ENCODE assay signal across 8 cellular contexts in the genomic region with DNA sequence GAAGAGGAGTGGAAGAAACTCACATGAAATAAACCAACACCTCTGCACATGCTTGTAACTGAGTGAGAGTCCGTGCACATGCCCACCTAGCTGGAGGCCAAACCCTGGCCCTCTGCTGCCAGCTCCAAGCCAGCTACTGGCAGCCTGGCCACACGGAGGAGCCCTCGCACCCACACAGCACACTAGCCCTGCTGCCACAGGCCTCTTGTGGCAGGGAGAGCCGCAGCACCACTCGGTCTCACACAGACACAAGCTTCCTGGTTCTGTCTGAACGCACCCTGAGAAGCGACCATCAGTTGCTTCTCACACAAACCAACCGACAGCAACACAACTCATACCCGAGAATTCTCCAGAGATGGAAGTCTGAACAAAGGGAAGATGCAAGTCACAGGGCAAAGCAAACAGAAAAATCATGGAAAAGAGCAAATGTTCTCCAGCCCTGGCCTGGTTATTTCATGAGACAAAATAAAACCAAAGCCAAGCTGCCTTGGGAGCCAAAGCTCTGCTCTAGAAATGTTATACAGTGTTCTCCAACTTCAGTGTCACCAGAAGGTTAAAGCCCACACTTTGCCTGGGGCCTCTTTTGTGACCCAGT.
DNase-seq lines count a peak whose midpoint lies in the region; ATAC-seq and TF ChIP-seq lines count a peak whose summit lies in the region.

No MANE protein-coding gene starts in this region.

- no peak overlapping the region for H3K27ac Mint-ChIP-seq in endothelial cell (ENCODE audit: unreplicated experiment)
- no peak overlapping the region for H3K27ac Mint-ChIP-seq in nephron progenitor cell

- ATAC-seq in GM18498 (IDR thresholded peaks at IDR 0.05; ENCODE audit: unreplicated experiment) (peak; percentile 98), HG02885 (IDR thresholded peaks at IDR 0.05; ENCODE audit: poor library complexity, unreplicated experiment) (peak; percentile 97), upper lobe of right lung (peak; percentile 90)

- H3K27me3 ChIP-seq in upper lobe of right lung: no peaks in the 10 kb centered on the region

- no peaks in the 10 kb centered on the region for H3K36me3 ChIP-seq in upper lobe of right lung

- H3K36me3 Mint-ChIP-seq in endothelial cell (ENCODE audit: low read depth, unreplicated experiment) (no peaks in the 10 kb centered on the region), nephron progenitor cell (ENCODE audit: low read depth) (no peaks in the 10 kb centered on the region)

- no peaks in the 10 kb centered on the region for H3K4me1 ChIP-seq in upper lobe of right lung

- no peaks in the 10 kb centered on the region for H3K9me3 Mint-ChIP-seq in endothelial cell (ENCODE audit: unreplicated experiment)
- peaks cover 4% of the 10 kb centered on the region for H3K9me3 Mint-ChIP-seq in nephron progenitor cell

- H3K4me3 Mint-ChIP-seq in endothelial cell (ENCODE audit: unreplicated experiment): no peak overlapping the region
- H3K4me3 Mint-ChIP-seq in nephron progenitor cell: peak overlapping the region; percentile 41

- intact Hi-C loops in upper lobe of right lung (cut with DNase I): no loop called here

- no peak overlapping the region for H3K27ac ChIP-seq in upper lobe of right lung

- DNase-seq in 8988T: peak; percentile 54
- DNase-seq in NCI-H2196 treated with DMSO at 0.1 percent for 48 hours (lab: John Stamatoyannopoulos, UW; ENCODE audit: unreplicated experiment): peak; percentile 3
- DNase-seq in activated CD4-positive, alpha-beta T cell treated with anti-CD3 and anti-CD28 coated beads, Interleukin-2, amount 50 U/mL, for 48 hours: peak; percentile 65 to 74
- peak; percentile 68 for DNase-seq in endothelial cell (ENCODE audit: low spot score)
- peak; percentile 52 for DNase-seq in nephron progenitor cell
- peak; percentile 77 for DNase-seq in upper lobe of right lung

- TF ChIP-seq CTCF in endothelial cell (IDR thresholded peaks at IDR 0.05; ENCODE audit: unreplicated experiment) (no peak), nephron progenitor cell (IDR thresholded peaks at IDR 0.05) (peak; percentile 32), upper lobe of right lung (IDR thresholded peaks at IDR 0.05) (peak; percentile 38)

- peaks cover 2% of the 10 kb centered on the region for H3K27me3 Mint-ChIP-seq in endothelial cell (ENCODE audit: unreplicated experiment)
- peaks cover 9% of the 10 kb centered on the region for H3K27me3 Mint-ChIP-seq in nephron progenitor cell (ENCODE audit: low read depth, poor library complexity)

- H3K4me3 ChIP-seq in upper lobe of right lung: no peak overlapping the region

- peaks cover 2% of the 10 kb centered on the region for H3K4me1 Mint-ChIP-seq in endothelial cell (ENCODE audit: unreplicated experiment)
- peaks cover 24% of the 10 kb centered on the region for H3K4me1 Mint-ChIP-seq in nephron progenitor cell

- no peaks in the 10 kb centered on the region for H3K9me3 ChIP-seq in upper lobe of right lung

Comparison
In these comparisons a context has a peak if more than half of its experiments do, and no peak if none do; other contexts are left out.
1. DNase-seq: peak in every context shown above with its lines; median percentile 77 in upper lobe of right lung; 70 in activated CD4-positive, alpha-beta T cell treated with anti-CD3 and anti-CD28 coated beads, Interleukin-2, amount 50 U/mL, for 48 hours; 68 in endothelial cell; 54 in 8988T; 52 in nephron progenitor cell; 3 in NCI-H2196 treated with DMSO at 0.1 percent for 48 hours.